Comparison of ENCODE assay signal across 27 cellular contexts in genomic region chr7:150967332-150967731, GRCh38. TPM values are rescaled to one million over a fixed set of nuclear protein-coding genes. Genes with fewer than 3 reads are reported as not detected.
"Had no signal": no experiment of that assay in that cellular context is flagged by ENCODE, and none has a peak within 500 bp of the region (broad histone marks: within the 10 kb centered on the region; RNA-seq: fewer than 3 reads in every experiment).

No MANE protein-coding gene starts in this region.

- H2AFZ ChIP-seq: hepatocyte had no signal

- H3K4me1 ChIP-seq: foreskin keratinocyte, right lobe of liver, vagina had no signal

- H3K4me2 ChIP-seq: hepatocyte had no signal

- H3K36me3 ChIP-seq: left lung, neutrophil, ovary, right lobe of liver, vagina had no signal

- ATAC-seq: activated CD8-positive, alpha-beta T cell treated with anti-CD3 and anti-CD28 coated beads, Interleukin-2, amount 10 ng/mL, durations not matched to agents 7 days and 5 days; body of pancreas; foreskin keratinocyte; left lung; natural killer cell treated with Interleukin-12 subunit alpha and Interleukin-12 subunit beta and Interleukin-15 and Interleukin-18, amount 100 ng/mL, for 72 hours; right lobe of liver; stimulated activated memory B cell treated with anti-CD40 and anti-IgM and Interleukin-4, amounts not matched to agents 10 μg/mL and 1 μg/mL and 100 μg/mL, for 72 hours had no signal

- FAIRE-seq: small intestine had no signal

- H3K27ac ChIP-seq: body of pancreas, foreskin keratinocyte, hepatocyte, left lung, neutrophil, ovary, psoas muscle, right lobe of liver, vagina, WERI-Rb-1 had no signal

- H3K4me3 ChIP-seq: body of pancreas, hepatocyte, left lung, ovary, psoas muscle, right lobe of liver, testis, vagina had no signal

- H3K27me3 ChIP-seq: body of pancreas, ovary, right lobe of liver, testis, vagina had no signal

- H3K79me2 ChIP-seq: hepatocyte had no signal

- DNase-seq: activated CD4-positive, alpha-beta T cell treated with anti-CD3 and anti-CD28 coated beads, Interleukin-2, amount 50 U/mL, for 1 hour; activated CD4-positive, CD25-positive, alpha-beta regulatory T cell treated with anti-CD3 and anti-CD28 coated beads, Interleukin-2, amount 50 U/mL, for 72 hours; activated CD8-positive, alpha-beta T cell treated with anti-CD3 and anti-CD28 coated beads, Interleukin-2, amount 10 ng/mL, durations not matched to agents 7 days and 5 days; activated gamma-delta T cell treated with Interleukin-2 at 50 U/mL for 16 hours; anterior cingulate cortex; body of pancreas; central memory CD4-positive, alpha-beta T cell; dermis blood vessel endothelial cell; effector CD8-positive, alpha-beta T cell; erythroblast; foreskin keratinocyte; immature natural killer cell; mammary epithelial cell; ovary; psoas muscle; right lobe of liver; small intestine; stimulated activated CD4-positive, alpha-beta T cell treated with anti-CD3 and anti-CD28 coated beads, Interleukin-15, amount 100 ng/mL, for 24 hours; testis; WERI-Rb-1 had no signal

- H3K9me3 ChIP-seq: body of pancreas, left lung, neutrophil, ovary, psoas muscle, right lobe of liver, testis, vagina had no signal

RNA-seq across cellular contexts. Expression of gene KCNH2, which starts 10.8 kb away (rescaled TPM):
- total RNA-seq: activated CD8-positive, alpha-beta T cell treated with anti-CD3 and anti-CD28 coated beads, Interleukin-2, amount 10 ng/mL, durations not matched to agents 7 days and 5 days; dermis blood vessel endothelial cell; foreskin keratinocyte; glomerular endothelial cell had no signal
- polyA plus RNA-seq: foreskin keratinocyte, immature natural killer cell, mammary epithelial cell had no signal

RNA-seq across cellular contexts. Expression of gene ATG9B, which starts 57.0 kb away (rescaled TPM):
- total RNA-seq: body of pancreas, dermis blood vessel endothelial cell, glomerular endothelial cell, psoas muscle had no signal
